Comparison of ENCODE assay signal across 8 cellular contexts in the genomic region with DNA sequence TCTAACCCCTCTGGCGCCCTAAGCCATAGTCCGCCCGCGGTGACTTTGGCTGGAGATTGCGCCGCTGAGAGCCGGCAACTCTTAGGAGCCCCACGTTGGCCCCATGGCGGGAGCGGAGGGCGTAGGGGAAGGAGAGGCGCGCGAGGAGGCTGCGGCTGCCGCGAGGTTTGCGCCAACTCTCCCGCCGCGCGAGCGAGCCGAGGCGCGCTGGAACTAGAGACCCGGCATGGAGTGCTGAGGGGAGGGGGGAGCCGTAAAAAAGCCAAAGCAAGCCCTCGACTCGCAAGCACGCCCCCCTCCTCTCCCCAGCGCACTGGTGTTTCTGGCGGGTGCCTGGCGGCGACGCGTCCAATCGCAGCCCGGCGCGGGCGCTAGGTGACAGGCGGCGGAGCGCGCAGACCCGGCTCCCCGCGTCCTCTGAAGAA. TPM values are rescaled to one million over a fixed set of nuclear protein-coding genes. Genes with fewer than 3 reads are reported as not detected.
DNase-seq lines count a peak whose midpoint lies in the region; ATAC-seq and TF ChIP-seq lines count a peak whose summit lies in the region.

A gene with protein sequence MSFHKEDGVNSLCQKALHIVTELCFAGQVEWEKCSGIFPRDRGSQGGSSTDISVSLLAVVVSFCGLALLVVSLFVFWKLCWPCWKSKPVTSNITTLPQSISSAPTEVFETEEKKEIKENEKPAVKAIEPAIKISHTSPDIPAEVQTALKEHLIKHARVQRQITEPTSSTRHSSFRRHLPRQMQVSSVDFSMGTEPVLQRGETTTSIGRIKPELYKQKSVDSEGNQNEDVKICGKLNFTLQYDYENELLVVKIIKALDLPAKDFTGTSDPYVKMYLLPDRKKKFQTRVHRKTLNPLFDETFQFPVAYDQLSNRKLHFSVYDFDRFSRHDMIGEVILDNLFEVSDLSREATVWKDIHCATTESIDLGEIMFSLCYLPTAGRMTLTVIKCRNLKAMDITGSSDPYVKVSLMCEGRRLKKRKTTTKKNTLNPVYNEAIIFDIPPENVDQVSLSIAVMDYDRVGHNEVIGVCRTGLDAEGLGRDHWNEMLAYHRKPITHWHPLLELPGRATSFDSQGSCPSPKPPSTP (minus strand): TSS at position 233 of the 425 bp plus-strand sequence. CDS start 297 bp downstream, outside the sequence.

- H3K27ac ChIP-seq in HUES64 (ENCODE audit: low read depth, low read length) (no peak within 1 kb of the TSS), aorta (ENCODE audit: low read depth in 1 of 2, low read length in 2 of 2) (no peak within 1 kb of the TSS)

- ATAC-seq in mucosa of descending colon (peak; percentile 48), aorta (ENCODE audit: low FRiP score) (no peak), HG03460 (IDR thresholded peaks at IDR 0.05; ENCODE audit: unreplicated experiment) (no peak), GM21423 (IDR thresholded peaks at IDR 0.05; ENCODE audit: unreplicated experiment) (no peak), GM18867 (IDR thresholded peaks at IDR 0.05; ENCODE audit: unreplicated experiment) (no peak)

- no peaks in the 10 kb centered on the region for H3K9me3 Mint-ChIP-seq in chondrocyte (ENCODE audit: low read depth)

- peaks cover 63% of the 10 kb centered on the region for H3K27me3 Mint-ChIP-seq in chondrocyte (ENCODE audit: low read depth)

- H3K4me1 ChIP-seq in HUES64 (ENCODE audit: insufficient read depth, low read length) (0 out of 2 replicates have a peak, but pooled peaks cover 9% of the 10 kb centered on the region), mucosa of descending colon (ENCODE audit: low read depth) (peaks cover 6% of the 10 kb centered on the region), aorta (ENCODE audit: control insufficient read depth in 1 of 2, insufficient read depth in 2 of 2, low read length in 2 of 2) (no peaks in the 10 kb centered on the region)

- intact Hi-C loops in mucosa of descending colon (cut with DNase I, micrococcal nuclease): no loop called here
- intact Hi-C loops in aorta (cut with DNase I): no loop called here

- WGBS in HUES64: 1% methylated on average over 46 of the region's 49 CpGs
- WGBS in aorta, 2 donors: 0 to 1% methylated on average over 32 to 49 of the region's 49 CpGs

- H3K9ac ChIP-seq in HUES64 (ENCODE audit: low read depth, low read length): peak within 1 kb of the TSS; percentile 76

- H3K36me3 ChIP-seq in HUES64 (ENCODE audit: insufficient read depth, low read length) (no peaks in the 10 kb centered on the region), mucosa of descending colon (ENCODE audit: low read depth) (no peaks in the 10 kb centered on the region), aorta (ENCODE audit: control insufficient read depth in 1 of 2, insufficient read depth in 2 of 2, low read length in 1 of 2) (no peaks in the 10 kb centered on the region)

- H3K27ac Mint-ChIP-seq in chondrocyte (ENCODE audit: unreplicated experiment): no peak within 1 kb of the TSS

- no peak for TF ChIP-seq CTCF in chondrocyte (IDR thresholded peaks at IDR 0.05)
- no peak for TF ChIP-seq CTCF in mucosa of descending colon (IDR thresholded peaks at IDR 0.05)

- peak within 1 kb of the TSS; percentile 75 for H3K4me3 ChIP-seq in HUES64 (ENCODE audit: low read length)
- H3K4me3 ChIP-seq in mucosa of descending colon: no peak within 1 kb of the TSS
- H3K4me3 ChIP-seq in aorta (ENCODE audit: low read length in 2 of 2): peak within 1 kb of the TSS in 1 of 2 donors; percentile 48

- peaks cover 11% of the 10 kb centered on the region for H3K4me1 Mint-ChIP-seq in chondrocyte (ENCODE audit: low read depth)

- DNase-seq in Ammon's horn (ENCODE audit: low spot score) (peak; percentile 11), chondrocyte (ENCODE audit: low spot score) (no peak), mucosa of descending colon (no peak), aorta (peak; percentile 41 to 63)

- H3K9me3 ChIP-seq in HUES64 (ENCODE audit: insufficient read depth, low read depth, low read length): no peaks in the 10 kb centered on the region
- no peaks in the 10 kb centered on the region for H3K9me3 ChIP-seq in mucosa of descending colon
- no peaks in the 10 kb centered on the region for H3K9me3 ChIP-seq in aorta (ENCODE audit: control insufficient read depth, low read length)

- H3K36me3 Mint-ChIP-seq in chondrocyte (ENCODE audit: low read depth): peaks cover 2% of the 10 kb centered on the region

- H3K27me3 ChIP-seq in HUES64 (ENCODE audit: insufficient read depth, low read length): peaks cover 50% of the 10 kb centered on the region
- H3K27me3 ChIP-seq in aorta (ENCODE audit: control insufficient read depth in 1 of 2, insufficient read depth in 2 of 2, low read length in 1 of 2): no peaks in the 10 kb centered on the region

- H3K4me3 Mint-ChIP-seq in chondrocyte (ENCODE audit: unreplicated experiment): peak within 1 kb of the TSS; percentile 79

RNA-seq across cellular contexts. Expression of the gene that starts here (rescaled TPM):
- polyA plus RNA-seq in HUES64 (2013, experiment 1 of 2): 1.9 TPM
- polyA plus RNA-seq in HUES64 (2013, experiment 2 of 2): 0.82 TPM
- not detected in 3 replicates for total RNA-seq in chondrocyte
- total RNA-seq in mucosa of descending colon: 1 to 10 TPM in 1 of 3 donors, under 1 TPM in 2; 0.14 to 2.0 (median 0.34) TPM
- under 1 TPM in 1 of 2 donors, not detected in 1; 0.30 TPM for total RNA-seq in aorta
- not detected for polyA plus RNA-seq in aorta

Comparison
In these comparisons a context has a peak if more than half of its experiments do, and no peak if none do; other contexts are left out.
1. Peak in DNase-seq in aorta; RNA of the gene not detected or under 1 TPM.